24 cellular contexts compared by ENCODE assay signal in genomic region chr1:78033797-78034172, GRCh38. TPM values are rescaled to one million over a fixed set of nuclear protein-coding genes. Genes with fewer than 3 reads are reported as not detected.
"Had no signal": no experiment of that assay in that cellular context is flagged by ENCODE, and none has a peak within 500 bp of the region (broad histone marks: within the 10 kb centered on the region; RNA-seq: fewer than 3 reads in every experiment).

No MANE protein-coding gene starts in this region.

- H3K36me3 Mint-ChIP-seq: activated naive CD4-positive, alpha-beta T cell treated with anti-CD3 and anti-CD28 coated beads, Interleukin-2, amount 50 U/mL, for 24 hours; immature natural killer cell; memory B cell; natural killer cell treated with Interleukin-12 subunit alpha and Interleukin-12 subunit beta and Interleukin-15 and Interleukin-18, amount 100 ng/mL, for 72 hours; T-cell had no signal

- ATAC-seq: activated CD8-positive, alpha-beta T cell treated with anti-CD3 and anti-CD28 coated beads, Interleukin-2, amount 10 ng/mL, durations not matched to agents 7 days and 5 days; natural killer cell treated with Interleukin-12 subunit alpha and Interleukin-12 subunit beta and Interleukin-15 and Interleukin-18, amount 100 ng/mL, for 72 hours; stimulated activated naive CD8-positive, alpha-beta T cell treated with anti-CD3 and anti-CD28 coated beads, Interleukin-15, Interleukin-2, amounts not matched to agents 100 U/mL and 50 U/mL, for 24 hours; T-cell had no signal

- H3K27ac Mint-ChIP-seq: activated CD8-positive, alpha-beta T cell treated with anti-CD3 and anti-CD28 coated beads, Interleukin-2, amount 10 ng/mL, durations not matched to agents 7 days and 5 days; activated naive CD4-positive, alpha-beta T cell treated with anti-CD3 and anti-CD28 coated beads, Interleukin-2, amount 50 U/mL, for 24 hours; immature natural killer cell; memory B cell; natural killer cell treated with Interleukin-12 subunit alpha and Interleukin-12 subunit beta and Interleukin-15 and Interleukin-18, amount 100 ng/mL, for 72 hours; T-cell; T-helper 2 cell treated with Interferon-gamma antibody and Interleukin-4, amounts not matched to agents 5 μg/mL and 100 μg/mL, for 36 hours had no signal

- H3K4me1 Mint-ChIP-seq: activated naive CD4-positive, alpha-beta T cell treated with anti-CD3 and anti-CD28 coated beads, Interleukin-2, amount 50 U/mL, for 24 hours; immature natural killer cell; memory B cell; T-cell had no signal

- H3K27ac ChIP-seq: brain microvascular endothelial cell, colonic mucosa, dorsolateral prefrontal cortex, hepatocyte, ovary, prostate gland, thyroid gland, WERI-Rb-1 had no signal

- H3K9me3 ChIP-seq: colonic mucosa, ovary, prostate gland, thyroid gland had no signal

- H3K4me1 ChIP-seq: colonic mucosa, prostate gland, thyroid gland had no signal

- H3K36me3 ChIP-seq: brain microvascular endothelial cell, colonic mucosa, ovary, prostate gland, thyroid gland, WERI-Rb-1 had no signal

- H3K9me3 Mint-ChIP-seq: activated naive CD4-positive, alpha-beta T cell treated with anti-CD3 and anti-CD28 coated beads, Interleukin-2, amount 50 U/mL, for 24 hours; immature natural killer cell; memory B cell; natural killer cell treated with Interleukin-12 subunit alpha and Interleukin-12 subunit beta and Interleukin-15 and Interleukin-18, amount 100 ng/mL, for 72 hours; T-cell; T-helper 2 cell treated with Interferon-gamma antibody and Interleukin-4, amounts not matched to agents 5 μg/mL and 100 μg/mL, for 36 hours had no signal

- H3K4me3 Mint-ChIP-seq: activated CD8-positive, alpha-beta T cell treated with anti-CD3 and anti-CD28 coated beads, Interleukin-2, amount 10 ng/mL, durations not matched to agents 7 days and 5 days; activated naive CD4-positive, alpha-beta T cell treated with anti-CD3 and anti-CD28 coated beads, Interleukin-2, amount 50 U/mL, for 24 hours; immature natural killer cell; memory B cell; natural killer cell treated with Interleukin-12 subunit alpha and Interleukin-12 subunit beta and Interleukin-15 and Interleukin-18, amount 100 ng/mL, for 72 hours; T-cell; T-helper 2 cell treated with Interferon-gamma antibody and Interleukin-4, amounts not matched to agents 5 μg/mL and 100 μg/mL, for 36 hours had no signal

- H3K4me3 ChIP-seq: colonic mucosa, dorsolateral prefrontal cortex, hepatocyte, ovary, prostate gland, thyroid gland had no signal

- H3K27me3 ChIP-seq: brain microvascular endothelial cell, colonic mucosa, dorsolateral prefrontal cortex, hepatocyte, ovary, thyroid gland had no signal

- DNase-seq: activated CD4-positive, alpha-beta T cell treated with anti-CD3 and anti-CD28 coated beads, Interleukin-2, amount 50 U/mL, for 1 hour; activated CD4-positive, CD25-positive, alpha-beta regulatory T cell treated with anti-CD3 and anti-CD28 coated beads, Interleukin-2, amount 50 U/mL, for 72 hours; activated CD8-positive, alpha-beta T cell treated with anti-CD3 and anti-CD28 coated beads, Interleukin-2, amount 10 ng/mL, durations not matched to agents 7 days and 5 days; activated gamma-delta T cell treated with Interleukin-2 at 50 U/mL for 16 hours; aorta; brain microvascular endothelial cell; colonic mucosa; dorsolateral prefrontal cortex; foreskin melanocyte; immature natural killer cell; kidney glomerular epithelial cell; ovary; stimulated activated CD4-positive, alpha-beta T cell treated with anti-CD3 and anti-CD28 coated beads, Interleukin-12 subunit alpha, Interleukin-12 subunit beta, amount 100 ng/mL, for 4 hours; stimulated activated CD4-positive, alpha-beta T cell treated with anti-CD3 and anti-CD28 coated beads, Interleukin-4, amount 100 ng/mL, for 4 hours; stimulated activated naive CD8-positive, alpha-beta T cell treated with anti-CD3 and anti-CD28 coated beads, Interleukin-15, Interleukin-2, amounts not matched to agents 100 U/mL and 50 U/mL, for 24 hours; T-cell; thyroid gland; WERI-Rb-1 had no signal

RNA-seq across cellular contexts. Expression of gene GIPC2, which starts 12.0 kb away (rescaled TPM):
- total RNA-seq: natural killer cell treated with Interleukin-12 subunit alpha and Interleukin-12 subunit beta and Interleukin-15 and Interleukin-18, amount 100 ng/mL, for 72 hours had no signal
